8 cellular contexts compared by ENCODE assay signal in the genomic region with DNA sequence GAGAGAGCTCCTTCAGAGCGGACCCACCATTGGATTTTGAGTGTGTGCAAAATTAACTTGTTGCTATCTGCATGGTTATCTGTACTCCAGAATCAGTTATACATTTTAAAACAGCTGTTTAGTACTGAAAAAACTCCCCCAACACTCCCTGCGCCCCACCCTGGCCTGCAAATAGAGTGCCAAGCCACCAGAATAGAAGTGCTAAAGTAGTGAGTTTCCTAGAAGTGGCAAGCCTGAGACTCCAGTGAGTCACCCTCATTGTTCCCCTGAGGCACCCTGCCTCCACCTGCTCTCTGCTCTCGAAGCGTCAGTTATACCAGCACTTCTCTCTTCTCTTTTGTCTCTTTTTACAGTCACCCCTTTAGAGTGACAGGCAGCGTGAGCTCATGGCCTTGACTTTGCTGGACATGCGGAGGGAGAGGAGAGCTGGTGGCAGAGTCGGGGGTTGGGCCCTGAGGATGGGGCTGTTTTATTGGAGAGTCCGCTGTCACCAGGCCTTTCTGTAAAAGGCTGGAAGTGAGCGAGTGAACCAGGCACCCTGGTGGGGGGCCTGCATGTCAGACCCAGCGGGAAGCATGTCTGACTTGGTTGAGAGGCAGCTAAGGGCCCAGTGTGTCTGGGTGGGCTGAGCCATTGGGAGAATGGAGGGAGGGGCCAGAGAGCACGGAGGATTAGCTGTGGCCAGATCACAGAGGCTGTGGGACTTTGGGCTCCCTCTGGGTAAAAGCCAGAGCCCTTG. TPM values are rescaled to one million over a fixed set of nuclear protein-coding genes. Genes with fewer than 3 reads are reported as not detected.
DNase-seq lines count a peak whose midpoint lies in the region; ATAC-seq and TF ChIP-seq lines count a peak whose summit lies in the region.

No MANE protein-coding gene starts in this region.

- no TSS peak for BruUV-seq in Calu3 (replicated peaks; lab: Mats Ljungman, UMichigan)

- H3K27me3 ChIP-seq in RWPE2 (ENCODE audit: insufficient read depth, poor library complexity, severe bottlenecking): no peaks in the 10 kb centered on the region

- H3K4me3 ChIP-seq in RWPE2 (ENCODE audit: severe bottlenecking): no peak overlapping the region

- H3K27ac Mint-ChIP-seq in Calu3 (ENCODE audit: unreplicated experiment): peak overlapping the region; percentile 74
- peak overlapping the region; percentile 95 for H3K27ac Mint-ChIP-seq in activated naive CD8-positive, alpha-beta T cell
- peak overlapping the region; percentile 98 for H3K27ac Mint-ChIP-seq in stimulated activated effector memory CD8-positive, alpha-beta T cell treated with anti-CD3 and anti-CD28 coated beads, Interleukin-12 subunit alpha, Interleukin-12 subunit beta, amount 100 ng/mL, for 72 hours

- peaks cover 23% of the 10 kb centered on the region for H3K36me3 Mint-ChIP-seq in Calu3 (ENCODE audit: insufficient read depth, unreplicated experiment)
- H3K36me3 Mint-ChIP-seq in activated naive CD8-positive, alpha-beta T cell: peaks cover 2% of the 10 kb centered on the region
- H3K36me3 Mint-ChIP-seq in stimulated activated effector memory CD8-positive, alpha-beta T cell treated with anti-CD3 and anti-CD28 coated beads, Interleukin-12 subunit alpha, Interleukin-12 subunit beta, amount 100 ng/mL, for 72 hours: peaks cover 40% of the 10 kb centered on the region

- peak; percentile 47 for ATAC-seq in GM19467 (IDR thresholded peaks at IDR 0.05; ENCODE audit: unreplicated experiment)
- ATAC-seq in HG03521 (IDR thresholded peaks at IDR 0.05; ENCODE audit: unreplicated experiment): peak; percentile 38
- ATAC-seq in RWPE2 (ENCODE audit: low read depth): peak; percentile 80
- ATAC-seq in stimulated activated effector memory CD8-positive, alpha-beta T cell treated with anti-CD3 and anti-CD28 coated beads, Interleukin-12 subunit alpha, Interleukin-12 subunit beta, amount 100 ng/mL, for 72 hours: peak; percentile 91

- peaks cover 58% of the 10 kb centered on the region for H3K4me1 ChIP-seq in RWPE2 (ENCODE audit: insufficient read depth, poor library complexity, severe bottlenecking)

- peak; percentile 60 for DNase-seq in Calu3
- no peak for DNase-seq in RWPE2 (ENCODE audit: low spot score)
- DNase-seq in kidney glomerular epithelial cell (lab: John Stamatoyannopoulos, UW): peak; percentile 11
- DNase-seq in stimulated activated effector memory CD8-positive, alpha-beta T cell treated with anti-CD3 and anti-CD28 coated beads, Interleukin-12 subunit alpha, Interleukin-12 subunit beta, amount 100 ng/mL, for 72 hours (ENCODE audit: low spot score in 2 of 2): peak in 1 of 2 donors; percentile 83
- DNase-seq in KG1 (lab: John Stamatoyannopoulos, UW): no peak

- no peaks in the 10 kb centered on the region for H3K9me3 ChIP-seq in RWPE2 (ENCODE audit: severe bottlenecking)

- no peaks in the 10 kb centered on the region for H3K9me3 Mint-ChIP-seq in Calu3 (ENCODE audit: low read depth, unreplicated experiment)
- H3K9me3 Mint-ChIP-seq in activated naive CD8-positive, alpha-beta T cell (ENCODE audit: low read depth): no peaks in the 10 kb centered on the region
- no peaks in the 10 kb centered on the region for H3K9me3 Mint-ChIP-seq in stimulated activated effector memory CD8-positive, alpha-beta T cell treated with anti-CD3 and anti-CD28 coated beads, Interleukin-12 subunit alpha, Interleukin-12 subunit beta, amount 100 ng/mL, for 72 hours

- TF ChIP-seq CTCF in Calu3 (IDR thresholded peaks at IDR 0.05; ENCODE audit: unreplicated experiment): no peak
- TF ChIP-seq CTCF in RWPE2 (IDR thresholded peaks at IDR 0.05; ENCODE audit: poor library complexity, severe bottlenecking): no peak

- intact Hi-C loops in Calu3 (cut with micrococcal nuclease; ENCODE audit: unreplicated experiment): no loop called here

- peak overlapping the region; percentile 37 for H3K4me3 Mint-ChIP-seq in Calu3 (ENCODE audit: low read depth, unreplicated experiment)
- H3K4me3 Mint-ChIP-seq in activated naive CD8-positive, alpha-beta T cell: peak overlapping the region; percentile 65
- H3K4me3 Mint-ChIP-seq in stimulated activated effector memory CD8-positive, alpha-beta T cell treated with anti-CD3 and anti-CD28 coated beads, Interleukin-12 subunit alpha, Interleukin-12 subunit beta, amount 100 ng/mL, for 72 hours: peak overlapping the region; percentile 78

- H3K36me3 ChIP-seq in RWPE2 (ENCODE audit: low read depth): no peaks in the 10 kb centered on the region; the same call in 1 of the 2 replicates

- H3K27ac ChIP-seq in RWPE2 (ENCODE audit: poor library complexity, severe bottlenecking): peak overlapping the region; percentile 85

- peaks cover 83% of the 10 kb centered on the region for H3K4me1 Mint-ChIP-seq in Calu3 (ENCODE audit: low read depth, unreplicated experiment)
- H3K4me1 Mint-ChIP-seq in activated naive CD8-positive, alpha-beta T cell (ENCODE audit: low read depth): peaks cover 94% of the 10 kb centered on the region
- H3K4me1 Mint-ChIP-seq in stimulated activated effector memory CD8-positive, alpha-beta T cell treated with anti-CD3 and anti-CD28 coated beads, Interleukin-12 subunit alpha, Interleukin-12 subunit beta, amount 100 ng/mL, for 72 hours: peaks cover 92% of the 10 kb centered on the region

- H3K27me3 Mint-ChIP-seq in Calu3 (ENCODE audit: unreplicated experiment): no peaks in the 10 kb centered on the region
- no peaks in the 10 kb centered on the region for H3K27me3 Mint-ChIP-seq in activated naive CD8-positive, alpha-beta T cell

- CTCF ChIA-PET in Calu3 (lab: Charles Lee): interaction anchor here (0.8 to 1.1 kb wide), 3 partner anchors 9 to 288 kb away, joined by 3 to 4 read pairs (median 3); no protein-coding TSS in a partner anchor

RNA-seq across cellular contexts. Expression of gene IGF2R, which starts 10.4 kb away (rescaled TPM):
- 109 and 127 TPM in 2 replicates for total RNA-seq in Calu3 (2022)

Comparison
In these comparisons a context has a peak if more than half of its experiments do, and no peak if none do; other contexts are left out.
1. DNase-seq: peak in Calu3 (single experiment) and kidney glomerular epithelial cell (single experiment); none in RWPE2 (single experiment) and KG1 (single experiment).
2. ATAC-seq: peak in every context shown above with its lines; median percentile 91 in stimulated activated effector memory CD8-positive, alpha-beta T cell treated with anti-CD3 and anti-CD28 coated beads, Interleukin-12 subunit alpha, Interleukin-12 subunit beta, amount 100 ng/mL, for 72 hours; 80 in RWPE2; 47 in GM19467; 38 in HG03521.
3. Peak in every context shown above with its lines, with median percentiles within 50 percentile points of each other: H3K27ac Mint-ChIP-seq and H3K4me3 Mint-ChIP-seq.